5 cellular contexts compared by ENCODE assay signal in genomic region chr13:69566104-69566716, GRCh38.
"Had no signal": no experiment of that assay in that cellular context is flagged by ENCODE, and none has a peak within 500 bp of the region (broad histone marks: within the 10 kb centered on the region; RNA-seq: fewer than 3 reads in every experiment).

No MANE protein-coding gene starts in this region.

- H3K36me3 ChIP-seq: HAP-1 had no signal

- DNase-seq: GOT3 had no signal

- H3K9ac ChIP-seq: GM23248, KMS-11 had no signal

- H3K4me1 ChIP-seq: HAP-1 had no signal

- H3K4me3 ChIP-seq: GM23248, HAP-1 had no signal

- H3K4me2 ChIP-seq: KMS-11 had no signal

- H3K9me3 ChIP-seq: HAP-1 had no signal

- H2AFZ ChIP-seq: GM23248 had no signal

- H3K27ac ChIP-seq: GM23248, HL-60, KMS-11 had no signal
